Comparison of ENCODE assay signal across 19 cellular contexts in the genomic region with DNA sequence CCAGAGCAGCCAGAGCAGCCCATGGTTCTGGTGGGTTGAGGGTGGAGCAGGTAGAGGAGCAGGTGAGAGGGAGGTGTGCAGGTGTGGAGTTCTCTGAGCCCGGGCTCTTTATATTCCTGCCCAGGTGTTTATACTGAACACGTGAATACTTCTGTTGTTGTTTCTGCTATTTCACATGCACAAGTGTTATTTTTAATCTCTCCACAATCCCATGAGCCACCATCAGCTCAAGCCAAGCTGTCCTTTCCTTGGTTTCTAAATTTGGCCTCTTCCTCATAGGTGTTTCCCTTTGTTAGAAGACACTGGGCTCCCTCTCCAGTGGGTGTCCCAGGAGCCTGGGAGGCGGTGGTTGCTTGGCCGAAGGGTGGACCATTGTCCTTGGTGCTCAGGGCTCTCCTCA.
DNase-seq lines count a peak whose midpoint lies in the region; ATAC-seq and TF ChIP-seq lines count a peak whose summit lies in the region.
"Had no signal": no experiment of that assay in that cellular context is flagged by ENCODE, and none has a peak within 500 bp of the region (broad histone marks: within the 10 kb centered on the region; RNA-seq: fewer than 3 reads in every experiment).

A gene with protein sequence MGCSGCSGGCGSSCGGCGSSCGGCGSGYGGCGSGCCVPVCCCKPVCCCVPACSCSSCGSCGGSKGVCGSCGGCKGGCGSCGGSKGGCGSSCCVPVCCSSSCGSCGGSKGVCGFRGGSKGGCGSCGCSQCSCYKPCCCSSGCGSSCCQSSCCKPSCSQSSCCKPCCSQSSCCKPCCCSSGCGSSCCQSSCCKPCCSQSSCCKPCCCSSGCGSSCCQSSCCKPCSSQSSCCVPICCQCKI (minus strand): TSS at position 101 of the 400 bp plus-strand sequence. CDS start 78 bp downstream, at position 23.

- peaks cover 12% of the 10 kb centered on the region; the same call in 1 of the 2 replicates for H3K4me1 ChIP-seq in BLaER1
- H3K4me1 ChIP-seq: HAP-1 had no signal

- no peaks in the 10 kb centered on the region for H3K27me3 ChIP-seq in BLaER1

- peaks cover 37% of the 10 kb centered on the region for H3K27me3 Mint-ChIP-seq in nephron (ENCODE audit: low read depth)

- peak within 1 kb of the TSS in 2 of 3 experiments; percentile 14 to 38 for H3K4me3 Mint-ChIP-seq in nephron

- DNase-seq in NCI-H2107 treated with DMSO at 0.1 percent for 48 hours (lab: John Stamatoyannopoulos, UW; ENCODE audit: unreplicated experiment) (peak; percentile 11), NCI-H2107 (lab: John Stamatoyannopoulos, UW) (no peak), DMS53 treated with DMSO at 0.1 percent for 48 hours (lab: John Stamatoyannopoulos, UW; ENCODE audit: unreplicated experiment) (peak; percentile 7), iPS-NIHi7 (ENCODE audit: extremely low spot score) (no peak), 8988T (no peak)
- DNase-seq: GDM1, KG1, NCI-H1105 treated with DMSO at 0.1 percent for 48 hours, NCI-H2081 treated with DMSO at 0.1 percent for 48 hours, NCI-H446 treated with DMSO at 0.1 percent for 48 hours, NCI-H82, PC-9, T-helper 1 cell had no signal

- ATAC-seq in HG02885 (IDR thresholded peaks at IDR 0.05; ENCODE audit: poor library complexity, unreplicated experiment), result no peak

- no peaks in the 10 kb centered on the region for H4K20me1 ChIP-seq in BLaER1

- H3K27ac Mint-ChIP-seq in nephron, result peak within 1 kb of the TSS in 1 of 3 experiments; percentile 16

- peaks cover 7% of the 10 kb centered on the region; the same call in 1 of the 2 replicates for H3K9me3 ChIP-seq in BLaER1
- H3K9me3 ChIP-seq: HAP-1 had no signal

- no peak within 1 kb of the TSS for H3K4me3 ChIP-seq in BLaER1
- H3K4me3 ChIP-seq: HAP-1, PC-9 had no signal

- H3K36me3 ChIP-seq in BLaER1, result no peaks in the 10 kb centered on the region
- H3K36me3 ChIP-seq: HAP-1 had no signal

- peaks cover 7% of the 10 kb centered on the region for H3K4me1 Mint-ChIP-seq in nephron

- peaks cover 6% of the 10 kb centered on the region for H3K9me3 Mint-ChIP-seq in nephron

- peak within 1 kb of the TSS; percentile 28; the same call in 1 of the 2 replicates for H3K4me2 ChIP-seq in BLaER1
- H3K4me2 ChIP-seq: PC-9 had no signal

- no peak within 1 kb of the TSS for H3K27ac ChIP-seq in BLaER1
- H3K27ac ChIP-seq: C4-2B, PC-9, RWPE1 had no signal

- no peak for TF ChIP-seq CTCF in nephron (IDR thresholded peaks at IDR 0.05; ENCODE audit: unreplicated experiment in 3 of 3)

- H3K36me3 Mint-ChIP-seq in nephron (ENCODE audit: low read depth), result no peaks in the 10 kb centered on the region

- H3K9ac ChIP-seq in BLaER1, result no peak within 1 kb of the TSS

Comparison
In these comparisons a context has a peak if more than half of its experiments do, and no peak if none do; other contexts are left out.
1. DNase-seq: peak in NCI-H2107 treated with DMSO at 0.1 percent for 48 hours (single experiment) and DMS53 treated with DMSO at 0.1 percent for 48 hours (single experiment); none in NCI-H2107 (single experiment), iPS-NIHi7 (single experiment) and 8988T (single experiment).